9 cellular contexts compared by ENCODE assay signal in genomic region chr2:168920504-168921157, GRCh38. TPM values are rescaled to one million over a fixed set of nuclear protein-coding genes. Genes with fewer than 3 reads are reported as not detected.
A peak's percentile ranks its signal among the peaks of the same experiment; 100 is the strongest.
DNase-seq lines count a peak whose midpoint lies in the region; ATAC-seq, FAIRE-seq and TF ChIP-seq lines count a peak whose summit lies in the region.
"Had no signal": no experiment of that assay in that cellular context is flagged by ENCODE, and none has a peak within 500 bp of the region (broad histone marks: within the 10 kb centered on the region; RNA-seq: fewer than 3 reads in every experiment).

No MANE protein-coding gene starts in this region.

- TF ChIP-seq CTCF in GM13976 (IDR thresholded peaks at IDR 0.05; ENCODE audit: borderline replicate concordance, control extremely low read depth, extremely low read depth, insufficient read depth, missing control alignments) (peak; percentile 29), adrenal gland (IDR thresholded peaks at IDR 0.05) (peak; percentile 60 to 76 (median 70))

- H3K9me3 Mint-ChIP-seq in stimulated activated memory B cell treated with anti-CD40 and anti-IgM and Interleukin-4, amounts not matched to agents 10 μg/mL and 1 μg/mL and 100 μg/mL, for 72 hours, result no peaks in the 10 kb centered on the region
- H3K9me3 Mint-ChIP-seq: activated naive CD8-positive, alpha-beta T cell treated with anti-CD3 and anti-CD28 coated beads, Interleukin-2, amount 10 ng/mL, durations not matched to agents 7 days and 5 days had no signal

- no peak overlapping the region for H3K27ac ChIP-seq in adrenal gland

- no peaks in the 10 kb centered on the region for H3K36me3 ChIP-seq in adrenal gland (replicated peaks in 1 of 2)

- no peaks in the 10 kb centered on the region for H3K27me3 ChIP-seq in adrenal gland

- peak; percentile 45 for DNase-seq in GM13976 (ENCODE audit: low spot score)
- peak; percentile 54 for DNase-seq in NCI-H2029 treated with DMSO at 0.1 percent for 48 hours (lab: John Stamatoyannopoulos, UW)
- no peak for DNase-seq in adrenal gland
- DNase-seq in left kidney (ENCODE audit: low read depth, low spot score), result peak; percentile 46
- DNase-seq in hypothalamus (lab: John Stamatoyannopoulos, UW), result no peak
- DNase-seq: activated naive CD8-positive, alpha-beta T cell treated with anti-CD3 and anti-CD28 coated beads, Interleukin-2, amount 10 ng/mL, durations not matched to agents 7 days and 5 days had no signal

- no peak for TF ChIP-seq POLR2A in adrenal gland (IDR thresholded peaks at IDR 0.05)

- WGBS in adrenal gland, 4 donors, result 21 to 26% (median 24%) methylated on average over 4 of the region's 4 CpGs

- no peak overlapping the region for H3K27ac Mint-ChIP-seq in stimulated activated memory B cell treated with anti-CD40 and anti-IgM and Interleukin-4, amounts not matched to agents 10 μg/mL and 1 μg/mL and 100 μg/mL, for 72 hours
- H3K27ac Mint-ChIP-seq: activated naive CD8-positive, alpha-beta T cell treated with anti-CD3 and anti-CD28 coated beads, Interleukin-2, amount 10 ng/mL, durations not matched to agents 7 days and 5 days had no signal

- H3K36me3 Mint-ChIP-seq in stimulated activated memory B cell treated with anti-CD40 and anti-IgM and Interleukin-4, amounts not matched to agents 10 μg/mL and 1 μg/mL and 100 μg/mL, for 72 hours, result no peaks in the 10 kb centered on the region
- H3K36me3 Mint-ChIP-seq: activated naive CD8-positive, alpha-beta T cell treated with anti-CD3 and anti-CD28 coated beads, Interleukin-2, amount 10 ng/mL, durations not matched to agents 7 days and 5 days had no signal

- no peaks in the 10 kb centered on the region for H3K4me1 ChIP-seq in adrenal gland (replicated peaks in 1 of 2)

- no peak for ATAC-seq in stimulated activated memory B cell treated with anti-CD40 and anti-IgM and Interleukin-4, amounts not matched to agents 10 μg/mL and 1 μg/mL and 100 μg/mL, for 72 hours
- ATAC-seq in HG03097 (IDR thresholded peaks at IDR 0.05; ENCODE audit: low FRiP score, unreplicated experiment), result no peak

- peak; percentile 95 for FAIRE-seq in A204.1 (lab: Jason Lieb, UNC)

- H3K27me3 Mint-ChIP-seq in stimulated activated memory B cell treated with anti-CD40 and anti-IgM and Interleukin-4, amounts not matched to agents 10 μg/mL and 1 μg/mL and 100 μg/mL, for 72 hours, result peaks cover 31% of the 10 kb centered on the region

- in situ Hi-C loops in GM13976 (cut with MboI; ENCODE audit: low sequenced_read_pairs, unreplicated experiment), result loop anchor here (25.0 kb wide), 1 partner anchor 783 kb away; no protein-coding TSS in a partner anchor

- H3K9me3 ChIP-seq in adrenal gland (replicated peaks in 1 of 3), result no peaks in the 10 kb centered on the region

- H3K4me1 Mint-ChIP-seq in stimulated activated memory B cell treated with anti-CD40 and anti-IgM and Interleukin-4, amounts not matched to agents 10 μg/mL and 1 μg/mL and 100 μg/mL, for 72 hours, result no peaks in the 10 kb centered on the region

- H3K4me3 ChIP-seq in adrenal gland, result no peak overlapping the region

- no peak overlapping the region for H3K4me3 Mint-ChIP-seq in stimulated activated memory B cell treated with anti-CD40 and anti-IgM and Interleukin-4, amounts not matched to agents 10 μg/mL and 1 μg/mL and 100 μg/mL, for 72 hours
- H3K4me3 Mint-ChIP-seq: activated naive CD8-positive, alpha-beta T cell treated with anti-CD3 and anti-CD28 coated beads, Interleukin-2, amount 10 ng/mL, durations not matched to agents 7 days and 5 days had no signal

- intact Hi-C loops in adrenal gland (cut with DNase I), result loop anchor here (5.0 to 10.0 kb wide), 2 partner anchors 148 to 576 kb away; no protein-coding TSS in a partner anchor

RNA-seq across cellular contexts. Expression of gene G6PC2, which starts 19.5 kb away (rescaled TPM):
- not detected for total RNA-seq in adrenal gland
- under 1 TPM in 1 of 3 donors, not detected in 2; 0.17 TPM for polyA plus RNA-seq in adrenal gland
- total RNA-seq: activated naive CD8-positive, alpha-beta T cell treated with anti-CD3 and anti-CD28 coated beads, Interleukin-2, amount 10 ng/mL, durations not matched to agents 7 days and 5 days had no signal

RNA-seq across cellular contexts. Expression of gene SPC25, which starts 30.4 kb away (rescaled TPM):
- total RNA-seq in adrenal gland, result 1 to 10 TPM in 3 of 8 donors, under 1 TPM in 3, not detected in 2; 0.38 to 2.7 (median 1.3) TPM
- polyA plus RNA-seq in adrenal gland, result 1 to 10 TPM in 1 of 3 donors, under 1 TPM in 2; 0.71 to 1.9 (median 0.97) TPM

Comparison
In these comparisons a context has a peak if more than half of its experiments do, and no peak if none do; other contexts are left out.
1. DNase-seq: peak in GM13976 (single experiment), NCI-H2029 treated with DMSO at 0.1 percent for 48 hours (single experiment) and left kidney (single experiment); none in adrenal gland (0 of 7) and hypothalamus (0 of 51).